Comparison of ENCODE assay signal across 8 cellular contexts in the genomic region with DNA sequence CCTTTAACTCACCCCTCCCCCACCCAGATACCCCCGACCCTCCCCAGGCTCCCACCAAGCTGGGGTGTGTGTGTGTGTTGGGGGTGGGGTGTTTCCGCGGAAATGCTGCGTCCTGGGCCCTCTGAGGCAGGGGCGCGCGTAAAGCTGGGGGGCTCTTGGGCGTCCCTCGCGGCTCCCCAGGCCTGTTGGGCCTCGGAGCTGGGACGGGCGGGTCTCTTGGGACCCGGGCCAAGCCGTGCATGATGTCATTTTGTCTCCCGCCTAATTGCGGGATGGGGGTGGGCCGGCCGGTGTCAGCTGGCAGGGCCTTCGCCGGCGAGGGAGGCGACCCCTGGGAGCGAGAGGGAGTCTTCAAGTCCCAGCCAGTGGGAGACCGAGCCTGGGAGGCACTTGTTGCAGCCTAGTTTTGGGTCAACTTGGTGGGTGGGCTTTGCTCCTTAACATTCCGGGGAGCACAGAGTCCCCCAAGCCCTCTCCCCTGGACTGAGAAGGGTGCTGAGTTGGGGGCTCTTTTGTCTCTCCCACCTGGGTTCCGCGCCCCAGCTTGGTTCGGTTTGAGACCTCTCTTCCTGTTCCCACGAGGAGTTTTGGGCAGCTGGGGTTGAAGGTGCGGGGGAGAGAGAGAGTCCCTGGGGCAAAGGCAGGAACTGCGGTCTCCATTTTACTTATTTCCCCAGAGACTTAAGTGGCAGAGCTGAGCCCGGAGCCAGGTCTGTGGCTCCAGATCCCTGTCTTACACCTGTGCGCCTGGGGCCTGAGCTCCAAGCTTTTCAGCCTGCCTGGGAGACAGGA. TPM values are rescaled to one million over a fixed set of nuclear protein-coding genes. Genes with fewer than 3 reads are reported as not detected.
DNase-seq lines count a peak whose midpoint lies in the region; ATAC-seq and TF ChIP-seq lines count a peak whose summit lies in the region.

No MANE protein-coding gene starts in this region.

- peaks cover 6% of the 10 kb centered on the region for H3K4me1 Mint-ChIP-seq in endodermal cell

- peaks cover 13% of the 10 kb centered on the region for H3K36me3 Mint-ChIP-seq in endodermal cell (ENCODE audit: low read depth)

- peak overlapping the region; percentile 97 for H3K4me2 ChIP-seq in PC-9

- no peaks in the 10 kb centered on the region for H3K9me2 ChIP-seq in PC-9 (ENCODE audit: insufficient read depth)

- ATAC-seq in HG02973 (IDR thresholded peaks at IDR 0.05; ENCODE audit: unreplicated experiment) = peak; percentile 27

- 0 out of 2 replicates have a peak, but pooled peaks cover 6% of the 10 kb centered on the region for H4K20me1 ChIP-seq in PC-9 (ENCODE audit: insufficient read depth)

- BruUV-seq in PC-9 (replicated peaks; lab: Mats Ljungman, UMichigan) = no TSS peak

- H2AFZ ChIP-seq in PC-9 = peak overlapping the region; percentile 82

- 5% methylated on average over 33 of the region's 34 CpGs; no CpG with 5 or more reads in 1 of the 2 experiments for WGBS in endodermal cell (ENCODE audit: insufficient coverage in 1 of 2, insufficient read length in 1 of 2), 2 experiments

- peak overlapping the region; percentile 77 for H3K4me3 Mint-ChIP-seq in endodermal cell

- peaks cover 11% of the 10 kb centered on the region for H3K4me1 ChIP-seq in BE2C
- peaks cover 33% of the 10 kb centered on the region for H3K4me1 ChIP-seq in PC-9 (replicated peaks; ENCODE audit: insufficient read depth)
- H3K4me1 ChIP-seq in endodermal cell (ENCODE audit: control insufficient read depth, insufficient read depth, low read length) = no peaks in the 10 kb centered on the region
- H3K4me1 ChIP-seq in uterus = peaks cover 0 to 9% of the 10 kb centered on the region in 2 donors

- H3K79me2 ChIP-seq in PC-9 (ENCODE audit: low read depth) = peaks cover 29% of the 10 kb centered on the region

- in situ Hi-C loops in GM13976 (cut with MboI; ENCODE audit: low sequenced_read_pairs, unreplicated experiment) = no loop called here

- TF ChIP-seq POLR2A in uterus (IDR thresholded peaks at IDR 0.05) = no peak

- no peak overlapping the region for H3K27ac ChIP-seq in PC-9
- no peak overlapping the region for H3K27ac ChIP-seq in endodermal cell (ENCODE audit: low read depth, low read length)
- no peak overlapping the region for H3K27ac ChIP-seq in uterus

- CTCF ChIA-PET in PC-9 (lab: Charles Lee) = interaction anchor here (0.5 kb wide), 1 partner anchor 105 kb away, joined by 3 read pairs; no protein-coding TSS in a partner anchor

- H3K9me3 Mint-ChIP-seq in endodermal cell = no peaks in the 10 kb centered on the region

- H3K27me3 Mint-ChIP-seq in endodermal cell (ENCODE audit: insufficient read depth) = peaks cover 38% of the 10 kb centered on the region

- H3K4me3 ChIP-seq in BE2C (ENCODE audit: low read depth, low read length) (peak overlapping the region; percentile 64), PC-9 (peak overlapping the region; percentile 70), endodermal cell (ENCODE audit: low read length) (peak overlapping the region; percentile 91), retinal pigment epithelial cell (ENCODE audit: low read length) (peak overlapping the region; percentile 54), uterus (no peak overlapping the region)

- H3K9me3 ChIP-seq in BE2C (no peaks in the 10 kb centered on the region), PC-9 (ENCODE audit: insufficient read depth, low read depth) (no peaks in the 10 kb centered on the region), endodermal cell (ENCODE audit: control insufficient read depth, low read length) (no peaks in the 10 kb centered on the region), uterus (no peaks in the 10 kb centered on the region)

- no peak for TF ChIP-seq CTCF in BE2C (IDR thresholded peaks at IDR 0.05; ENCODE audit: low read depth, low read length)
- no peak for TF ChIP-seq CTCF in GM13976 (IDR thresholded peaks at IDR 0.05; ENCODE audit: borderline replicate concordance, control extremely low read depth, extremely low read depth, insufficient read depth, missing control alignments)
- no peak for TF ChIP-seq CTCF in PC-9 (conservative IDR thresholded peaks at IDR 0.05)
- no peak for TF ChIP-seq CTCF in endodermal cell (conservative IDR thresholded peaks at IDR 0.05)
- TF ChIP-seq CTCF in retinal pigment epithelial cell (conservative IDR thresholded peaks at IDR 0.05; ENCODE audit: low read depth, low read length) = no peak
- TF ChIP-seq CTCF in uterus (IDR thresholded peaks at IDR 0.05) = no peak

- H3K36me3 ChIP-seq in BE2C (peaks cover 2% of the 10 kb centered on the region; the same call in 1 of the 2 replicates), PC-9 (ENCODE audit: low read depth) (no peaks in the 10 kb centered on the region), endodermal cell (ENCODE audit: control insufficient read depth, insufficient read depth, low read length) (peaks cover 17% of the 10 kb centered on the region), uterus (no peaks in the 10 kb centered on the region)

- peak overlapping the region; percentile 82 for H3K9ac ChIP-seq in endodermal cell (ENCODE audit: extremely low read depth, low read length, poor library complexity, severe bottlenecking)

- DNase-seq in BE2C = peak; percentile 69
- peak; percentile 58 for DNase-seq in GM13976 (ENCODE audit: low spot score)
- DNase-seq in PC-9 = peak in 1 of 2 experiments; percentile 24
- peak; percentile 84 for DNase-seq in endodermal cell
- no peak for DNase-seq in retinal pigment epithelial cell (ENCODE audit: low read depth)
- no peak for DNase-seq in uterus
- no peak for DNase-seq in SHP77 (lab: John Stamatoyannopoulos, UW)

- peak overlapping the region; percentile 91 for H3K27ac Mint-ChIP-seq in endodermal cell

- H3F3A ChIP-seq in PC-9 (ENCODE audit: insufficient read depth, low read depth) = peaks cover 28% of the 10 kb centered on the region; the same call in 1 of the 2 replicates

- intact Hi-C loops in PC-9 (cut with micrococcal nuclease; ENCODE audit: unreplicated experiment) (loop anchor here (5.0 kb wide), 1 partner anchor 210 kb away; the partner anchor contains the start of gene SRSF6), uterus (cut with DNase I; ENCODE audit: low total_unique reads) (no loop called here)

- H3K27me3 ChIP-seq in BE2C (no peaks in the 10 kb centered on the region), PC-9 (ENCODE audit: insufficient read depth, low read depth) (no peaks in the 10 kb centered on the region), endodermal cell (ENCODE audit: control insufficient read depth, insufficient read depth, low read length, poor library complexity, severe bottlenecking) (peaks cover 32% of the 10 kb centered on the region), uterus (peaks cover 0 to 27% of the 10 kb centered on the region in 2 donors)

- POLR2A ChIA-PET in PC-9 (lab: Charles Lee; ENCODE audit: unreplicated experiment) = interaction anchor here (0.5 to 0.7 kb wide), 2 partner anchors 39 to 70 kb away, joined by 5 to 8 read pairs; no protein-coding TSS in a partner anchor

RNA-seq across cellular contexts. Expression of gene MYBL2, which starts 0.6 kb away (rescaled TPM):
- polyA plus RNA-seq in BE2C (2012; ENCODE audit: insufficient read depth, insufficient read length, low read depth) = 21.0 TPM
- total RNA-seq in PC-9 (2021) (124 and 152 TPM in 2 replicates), endodermal cell (100 to 1,000 TPM; 139 to 182 TPM), uterus (1 to 10 TPM in 1 of 4 donors, under 1 TPM in 1, not detected in 2; 0.29 to 5.2 TPM)
- 93.4 TPM for polyA plus RNA-seq in endodermal cell (2013, experiment 1 of 2)
- polyA plus RNA-seq in endodermal cell (2013, experiment 2 of 2) = 93.2 TPM

RNA-seq across cellular contexts. Expression of gene GTSF1L, which starts 59.3 kb away (rescaled TPM):
- polyA plus RNA-seq in BE2C (2012; ENCODE audit: insufficient read depth, insufficient read length, low read depth) = not detected
- total RNA-seq in PC-9 (2021) (not detected in 2 replicates), endodermal cell (not detected), uterus (not detected)
- polyA plus RNA-seq in endodermal cell (2013, experiment 1 of 2) = not detected
- polyA plus RNA-seq in endodermal cell (2013, experiment 2 of 2) = not detected

Comparison
In these comparisons a context has a peak if more than half of its experiments do, and no peak if none do; other contexts are left out.
1. DNase-seq: peak in BE2C (single experiment), GM13976 (single experiment) and endodermal cell (single experiment); none in retinal pigment epithelial cell (single experiment), uterus (0 of 2) and SHP77 (0 of 2).
2. H3K4me3 ChIP-seq: peak in BE2C (single experiment), PC-9 (single experiment), endodermal cell (single experiment) and retinal pigment epithelial cell (single experiment); none in uterus (0 of 2).
3. RNA of gene MYBL2, which starts 0.6 kb away (total RNA-seq): 139 to 182 TPM in endodermal cell and 124 to 152 TPM in PC-9; 0.29 to 5.2 TPM in uterus; every median in the first group is over 10 times any median in the second.